6 cellular contexts compared by ENCODE assay signal in genomic region chr6:44095243-44095623, GRCh38. TPM values are rescaled to one million over a fixed set of nuclear protein-coding genes. Genes with fewer than 3 reads are reported as not detected.
DNase-seq lines count a peak whose midpoint lies in the region; ATAC-seq and TF ChIP-seq lines count a peak whose summit lies in the region.
"Not testable (repeated sequence)": the region's sequence is repeated elsewhere in the genome, so short reads cannot be mapped to it uniquely, and the experiment has no call there.

No MANE protein-coding gene starts in this region.

- peaks cover 40% of the 10 kb centered on the region for H3K4me1 ChIP-seq in Caco-2
- not testable (repeated sequence) for H3K4me1 ChIP-seq in cardiac muscle cell (ENCODE audit: low read depth)
- peaks cover 6 to 34% (median 27%) of the 10 kb centered on the region in 4 donors for H3K4me1 ChIP-seq in liver (ENCODE audit: control insufficient read depth in 4 of 4, insufficient read depth in 4 of 4, low read length in 3 of 4)
- peaks cover 5 to 12% of the 10 kb centered on the region in 2 donors for H3K4me1 ChIP-seq in mucosa of rectum (ENCODE audit: control insufficient read depth in 2 of 2, insufficient read depth in 2 of 2, low read length in 2 of 2)

- not testable (repeated sequence) for H3K27me3 Mint-ChIP-seq in Caco-2 (ENCODE audit: insufficient read depth, unreplicated experiment); brain

- intact Hi-C loops in Caco-2 (cut with micrococcal nuclease; ENCODE audit: unreplicated experiment) = loop anchor here (1.0 to 2.0 kb wide), 2 partner anchors 22 to 139 kb away; no protein-coding TSS in a partner anchor

- not testable (repeated sequence) for TF ChIP-seq RAD21 in liver (IDR thresholded peaks at IDR 0.05)

- not testable (repeated sequence) for DNase-seq in Caco-2; cardiac muscle cell (ENCODE audit: low read depth in 1 of 2, low spot score in 1 of 2); stimulated activated effector memory CD8-positive, alpha-beta T cell treated with anti-CD3 and anti-CD28 coated beads, Interleukin-12 subunit alpha, Interleukin-12 subunit beta, amount 100 ng/mL, for 72 hours (ENCODE audit: low spot score in 2 of 2)

- CTCF ChIA-PET in Caco-2 (lab: Charles Lee) = interaction anchor here (0.6 to 1.4 kb wide), 5 partner anchors 17 to 428 kb away, joined by 3 to 7 read pairs (median 3); no protein-coding TSS in a partner anchor

- H3K36me3 Mint-ChIP-seq in Caco-2 (ENCODE audit: insufficient read depth, unreplicated experiment) (peaks cover 29% of the 10 kb centered on the region), brain (peaks cover 33% of the 10 kb centered on the region)
- H3K36me3 Mint-ChIP-seq in stimulated activated effector memory CD8-positive, alpha-beta T cell treated with anti-CD3 and anti-CD28 coated beads, Interleukin-12 subunit alpha, Interleukin-12 subunit beta, amount 100 ng/mL, for 72 hours = not testable (repeated sequence)

- H3K36me3 ChIP-seq in Caco-2 (ENCODE audit: control insufficient read depth, insufficient read depth, low read length); cardiac muscle cell; liver (ENCODE audit: control insufficient read depth in 4 of 4, insufficient read depth in 3 of 4, low read depth in 1 of 4, low read length in 3 of 4): not testable (repeated sequence)
- peaks cover 0 to 10% of the 10 kb centered on the region in 2 donors for H3K36me3 ChIP-seq in mucosa of rectum (ENCODE audit: control insufficient read depth in 2 of 2, insufficient read depth in 2 of 2, low read length in 2 of 2)

- not testable (repeated sequence) for BruUV-seq in Caco-2 (replicated peaks; lab: Mats Ljungman, UMichigan)

- H3K9me3 ChIP-seq in Caco-2; cardiac muscle cell (ENCODE audit: low read depth); liver (ENCODE audit: control insufficient read depth in 4 of 4, low read length in 3 of 4); mucosa of rectum (ENCODE audit: control insufficient read depth in 2 of 2, low read length in 2 of 2): not testable (repeated sequence)

- 79% methylated on average over 6 of the region's 6 CpGs for WGBS in liver

- TF ChIP-seq CTCF in Caco-2 (IDR thresholded peaks at IDR 0.05; ENCODE audit: insufficient read depth in 1 of 2, low read depth in 1 of 2, low read length in 1 of 2, severe bottlenecking in 1 of 2, unreplicated experiment in 1 of 2); brain (conservative IDR thresholded peaks at IDR 0.05); cardiac muscle cell (IDR thresholded peaks at IDR 0.05; ENCODE audit: low read depth, low read length); liver (IDR thresholded peaks at IDR 0.05; ENCODE audit: low read depth, low read length, missing input control): not testable (repeated sequence)

- peak overlapping the region; percentile 37 for H3K4me3 Mint-ChIP-seq in Caco-2 (ENCODE audit: unreplicated experiment)
- H3K4me3 Mint-ChIP-seq in brain; stimulated activated effector memory CD8-positive, alpha-beta T cell treated with anti-CD3 and anti-CD28 coated beads, Interleukin-12 subunit alpha, Interleukin-12 subunit beta, amount 100 ng/mL, for 72 hours: not testable (repeated sequence)

- H3K27ac ChIP-seq in cardiac muscle cell (peak overlapping the region; percentile 28), liver (ENCODE audit: low read depth in 1 of 2, low read length in 2 of 2) (peak overlapping the region; percentile 53 to 88), mucosa of rectum (ENCODE audit: low read depth in 2 of 2, low read length in 2 of 2) (peak overlapping the region; percentile 50)

- peak overlapping the region; percentile 92 for H3K27ac Mint-ChIP-seq in Caco-2 (ENCODE audit: unreplicated experiment)
- H3K27ac Mint-ChIP-seq in brain = peak overlapping the region in 3 of 5 experiments; percentile 4 to 23 (median 14)
- peak overlapping the region; percentile 0 for H3K27ac Mint-ChIP-seq in stimulated activated effector memory CD8-positive, alpha-beta T cell treated with anti-CD3 and anti-CD28 coated beads, Interleukin-12 subunit alpha, Interleukin-12 subunit beta, amount 100 ng/mL, for 72 hours

- H3K27me3 ChIP-seq in Caco-2 (replicated peaks; ENCODE audit: control insufficient read depth, insufficient read depth, low read length); cardiac muscle cell; liver (ENCODE audit: control insufficient read depth in 4 of 4, insufficient read depth in 4 of 4, low read length in 3 of 4); mucosa of rectum (ENCODE audit: control insufficient read depth in 2 of 2, insufficient read depth in 2 of 2, low read length in 2 of 2): not testable (repeated sequence)

- POLR2A ChIA-PET in Caco-2 (lab: Charles Lee) = interaction anchor here (1.3 to 1.5 kb wide), 2 partner anchors 152 to 466 kb away, joined by 4 to 8 read pairs; partner anchors contain the start of genes GTPBP2 and HSP90AB1

- not testable (repeated sequence) for ATAC-seq in stimulated activated effector memory CD8-positive, alpha-beta T cell treated with anti-CD3 and anti-CD28 coated beads, Interleukin-12 subunit alpha, Interleukin-12 subunit beta, amount 100 ng/mL, for 72 hours

- not testable (repeated sequence) for H3K4me3 ChIP-seq in Caco-2 (ENCODE audit: low read depth, low read length); cardiac muscle cell; liver (ENCODE audit: low read depth in 1 of 3, low read length in 3 of 3); mucosa of rectum (ENCODE audit: low read length in 2 of 2)

- H3K9ac ChIP-seq in liver (ENCODE audit: low read depth in 1 of 2, low read length in 2 of 2) = peak overlapping the region in 1 of 2 donors; percentile 18
- not testable (repeated sequence) for H3K9ac ChIP-seq in mucosa of rectum (ENCODE audit: low read depth in 1 of 2, low read length in 2 of 2)

- H3K4me1 Mint-ChIP-seq in Caco-2 (ENCODE audit: low read depth, unreplicated experiment) (peaks cover 44% of the 10 kb centered on the region), brain (peaks cover 17% of the 10 kb centered on the region)
- not testable (repeated sequence) for H3K4me1 Mint-ChIP-seq in stimulated activated effector memory CD8-positive, alpha-beta T cell treated with anti-CD3 and anti-CD28 coated beads, Interleukin-12 subunit alpha, Interleukin-12 subunit beta, amount 100 ng/mL, for 72 hours

- not testable (repeated sequence) for H3K9me3 Mint-ChIP-seq in Caco-2 (ENCODE audit: unreplicated experiment); brain; stimulated activated effector memory CD8-positive, alpha-beta T cell treated with anti-CD3 and anti-CD28 coated beads, Interleukin-12 subunit alpha, Interleukin-12 subunit beta, amount 100 ng/mL, for 72 hours

RNA-seq across cellular contexts. Expression of gene MRPL14, which starts 32.0 kb away (rescaled TPM):
- total RNA-seq in Caco-2 (2022) (87.6 and 92.2 TPM in 2 replicates), cardiac muscle cell (66.4 and 78.8 TPM in 2 replicates), liver (10 to 100 TPM; 34.6 to 36.9 TPM)
- polyA plus RNA-seq in brain (ENCODE audit: insufficient read depth, low read depth, low replicate concordance) (72.7 TPM), cardiac muscle cell (130 and 165 TPM in 2 replicates), liver (100 to 1,000 TPM in 1 of 2 donors, 10 to 100 TPM in 1; 44.9 to 118 TPM)

RNA-seq across cellular contexts. Expression of gene TMEM63B, which starts 32.1 kb away (rescaled TPM):
- total RNA-seq in Caco-2 (2022) (28.2 and 28.4 TPM in 2 replicates), cardiac muscle cell (52.4 and 57.3 TPM in 2 replicates), liver (10 to 100 TPM; 53.8 to 64.9 TPM)
- polyA plus RNA-seq in brain (ENCODE audit: insufficient read depth, low read depth, low replicate concordance) (48.2 TPM), cardiac muscle cell (51.7 and 54.2 TPM in 2 replicates), liver (10 to 100 TPM in 1 of 2 donors, 1 to 10 TPM in 1; 9.6 to 21.4 TPM)

Comparison
In these comparisons a context has a peak if more than half of its experiments do, and no peak if none do; other contexts are left out.
1. H3K27ac Mint-ChIP-seq: peak in every context shown above with its lines; median percentile 92 in Caco-2; 14 in brain; 0 in stimulated activated effector memory CD8-positive, alpha-beta T cell treated with anti-CD3 and anti-CD28 coated beads, Interleukin-12 subunit alpha, Interleukin-12 subunit beta, amount 100 ng/mL, for 72 hours.